In the genomic region with DNA sequence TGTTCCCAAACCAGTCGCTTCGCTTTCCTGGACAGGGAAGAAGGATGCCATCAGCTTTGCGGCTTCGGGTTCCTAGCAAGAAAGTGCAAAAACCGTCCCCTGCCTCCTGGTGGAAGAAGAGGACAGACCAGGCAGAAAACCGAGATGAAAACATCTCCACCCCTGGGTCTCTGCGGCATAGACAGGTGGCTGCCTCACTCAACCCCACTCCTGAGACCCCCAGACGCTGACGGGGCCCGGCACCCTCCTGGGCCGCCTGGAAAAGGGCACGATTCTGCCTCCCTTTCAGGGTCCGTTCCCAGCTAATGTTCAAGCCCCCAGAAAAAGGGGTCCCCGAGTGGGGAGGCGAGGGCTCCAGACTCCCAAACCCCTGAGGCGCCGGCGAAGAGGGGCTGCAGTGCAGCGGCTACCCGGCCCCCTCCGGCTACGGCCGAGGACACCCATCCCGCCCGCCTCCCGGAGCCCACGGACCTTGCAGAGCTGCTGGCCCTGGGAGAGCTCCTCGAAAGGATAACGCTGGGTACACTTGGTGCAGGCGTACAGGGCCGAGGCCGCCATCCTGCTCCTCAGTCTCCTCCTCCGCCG, we compare ENCODE assay signal across 1 cellular context.
TF ChIP-seq lines count a peak whose summit lies in the region.

No MANE protein-coding gene starts in this region.

TF ChIP-seq in K562, 482 proteins besides CTCF, POLR2A, EP300 and RAD21 (continues in another document):
- no peak for TF ChIP-seq GTF2F1 (IDR thresholded peaks at IDR 0.05; ENCODE audit: low read depth, low read length)
- TF ChIP-seq DMBX1 (CRISPR knock-in tag; IDR thresholded peaks at IDR 0.05; ENCODE audit: borderline replicate concordance), result no peak
- TF ChIP-seq SIN3A (IDR thresholded peaks at IDR 0.05; ENCODE audit: borderline replicate concordance in 2 of 2, control insufficient read depth in 1 of 2, low read depth in 2 of 2, low read length in 2 of 2), result no peak
- no peak for TF ChIP-seq RBM22 (IDR thresholded peaks at IDR 0.05; ENCODE audit: low read depth, low read length, poor library complexity, severe bottlenecking)
- TF ChIP-seq ZSCAN32 (CRISPR knock-in tag; IDR thresholded peaks at IDR 0.05), result no peak
- no peak for TF ChIP-seq ETV1 (tag; conservative IDR thresholded peaks at IDR 0.05; ENCODE audit: low read depth)
- TF ChIP-seq, protein P1, sequence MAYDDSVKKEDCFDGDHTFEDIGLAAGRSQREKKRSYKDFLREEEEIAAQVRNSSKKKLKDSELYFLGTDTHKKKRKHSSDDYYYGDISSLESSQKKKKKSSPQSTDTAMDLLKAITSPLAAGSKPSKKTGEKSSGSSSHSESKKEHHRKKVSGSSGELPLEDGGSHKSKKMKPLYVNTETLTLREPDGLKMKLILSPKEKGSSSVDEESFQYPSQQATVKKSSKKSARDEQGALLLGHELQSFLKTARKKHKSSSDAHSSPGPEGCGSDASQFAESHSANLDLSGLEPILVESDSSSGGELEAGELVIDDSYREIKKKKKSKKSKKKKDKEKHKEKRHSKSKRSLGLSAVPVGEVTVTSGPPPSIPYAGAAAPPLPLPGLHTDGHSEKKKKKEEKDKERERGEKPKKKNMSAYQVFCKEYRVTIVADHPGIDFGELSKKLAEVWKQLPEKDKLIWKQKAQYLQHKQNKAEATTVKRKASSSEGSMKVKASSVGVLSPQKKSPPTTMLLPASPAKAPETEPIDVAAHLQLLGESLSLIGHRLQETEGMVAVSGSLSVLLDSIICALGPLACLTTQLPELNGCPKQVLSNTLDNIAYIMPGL (CRISPR knock-in tag; IDR thresholded peaks at IDR 0.05), result 0 out of 2 replicates have a peak, but pooled peaks have one; percentile 6
- TF ChIP-seq, protein P2, sequence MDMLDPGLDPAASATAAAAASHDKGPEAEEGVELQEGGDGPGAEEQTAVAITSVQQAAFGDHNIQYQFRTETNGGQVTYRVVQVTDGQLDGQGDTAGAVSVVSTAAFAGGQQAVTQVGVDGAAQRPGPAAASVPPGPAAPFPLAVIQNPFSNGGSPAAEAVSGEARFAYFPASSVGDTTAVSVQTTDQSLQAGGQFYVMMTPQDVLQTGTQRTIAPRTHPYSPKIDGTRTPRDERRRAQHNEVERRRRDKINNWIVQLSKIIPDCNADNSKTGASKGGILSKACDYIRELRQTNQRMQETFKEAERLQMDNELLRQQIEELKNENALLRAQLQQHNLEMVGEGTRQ (CRISPR knock-in tag; IDR thresholded peaks at IDR 0.05), result no peak
- no peak for TF ChIP-seq ZNF263 (CRISPR knock-in tag; IDR thresholded peaks at IDR 0.05; ENCODE audit: borderline replicate concordance)
- TF ChIP-seq SMARCA4 (IDR thresholded peaks at IDR 0.05), result no peak
- TF ChIP-seq YY1 (IDR thresholded peaks at IDR 0.05; ENCODE audit: borderline replicate concordance in 1 of 3, control insufficient read depth in 1 of 3, extremely low read depth in 1 of 3, insufficient read depth in 3 of 3, insufficient read length in 1 of 3, insufficient replicate concordance in 2 of 3, low read depth in 1 of 3, low read length in 2 of 3), result peak in 2 of 3 experiments; percentile 50 to 73
- TF ChIP-seq NCOA2 (IDR thresholded peaks at IDR 0.05; ENCODE audit: partially characterized antibody in 2 of 2), result no peak
- TF ChIP-seq, protein P3, sequence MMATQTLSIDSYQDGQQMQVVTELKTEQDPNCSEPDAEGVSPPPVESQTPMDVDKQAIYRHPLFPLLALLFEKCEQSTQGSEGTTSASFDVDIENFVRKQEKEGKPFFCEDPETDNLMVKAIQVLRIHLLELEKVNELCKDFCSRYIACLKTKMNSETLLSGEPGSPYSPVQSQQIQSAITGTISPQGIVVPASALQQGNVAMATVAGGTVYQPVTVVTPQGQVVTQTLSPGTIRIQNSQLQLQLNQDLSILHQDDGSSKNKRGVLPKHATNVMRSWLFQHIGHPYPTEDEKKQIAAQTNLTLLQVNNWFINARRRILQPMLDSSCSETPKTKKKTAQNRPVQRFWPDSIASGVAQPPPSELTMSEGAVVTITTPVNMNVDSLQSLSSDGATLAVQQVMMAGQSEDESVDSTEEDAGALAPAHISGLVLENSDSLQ (IDR thresholded peaks at IDR 0.05), result no peak
- no peak for TF ChIP-seq GTF2E2 (tag; IDR thresholded peaks at IDR 0.05)
- no peak for TF ChIP-seq MCM7 (IDR thresholded peaks at IDR 0.05)
- TF ChIP-seq ZNF431 (CRISPR knock-in tag; IDR thresholded peaks at IDR 0.05), result peak; percentile 19; the same call in 1 of the 2 replicates
- no peak for TF ChIP-seq ZNF785 (CRISPR knock-in tag; IDR thresholded peaks at IDR 0.05)
- TF ChIP-seq, protein P4, sequence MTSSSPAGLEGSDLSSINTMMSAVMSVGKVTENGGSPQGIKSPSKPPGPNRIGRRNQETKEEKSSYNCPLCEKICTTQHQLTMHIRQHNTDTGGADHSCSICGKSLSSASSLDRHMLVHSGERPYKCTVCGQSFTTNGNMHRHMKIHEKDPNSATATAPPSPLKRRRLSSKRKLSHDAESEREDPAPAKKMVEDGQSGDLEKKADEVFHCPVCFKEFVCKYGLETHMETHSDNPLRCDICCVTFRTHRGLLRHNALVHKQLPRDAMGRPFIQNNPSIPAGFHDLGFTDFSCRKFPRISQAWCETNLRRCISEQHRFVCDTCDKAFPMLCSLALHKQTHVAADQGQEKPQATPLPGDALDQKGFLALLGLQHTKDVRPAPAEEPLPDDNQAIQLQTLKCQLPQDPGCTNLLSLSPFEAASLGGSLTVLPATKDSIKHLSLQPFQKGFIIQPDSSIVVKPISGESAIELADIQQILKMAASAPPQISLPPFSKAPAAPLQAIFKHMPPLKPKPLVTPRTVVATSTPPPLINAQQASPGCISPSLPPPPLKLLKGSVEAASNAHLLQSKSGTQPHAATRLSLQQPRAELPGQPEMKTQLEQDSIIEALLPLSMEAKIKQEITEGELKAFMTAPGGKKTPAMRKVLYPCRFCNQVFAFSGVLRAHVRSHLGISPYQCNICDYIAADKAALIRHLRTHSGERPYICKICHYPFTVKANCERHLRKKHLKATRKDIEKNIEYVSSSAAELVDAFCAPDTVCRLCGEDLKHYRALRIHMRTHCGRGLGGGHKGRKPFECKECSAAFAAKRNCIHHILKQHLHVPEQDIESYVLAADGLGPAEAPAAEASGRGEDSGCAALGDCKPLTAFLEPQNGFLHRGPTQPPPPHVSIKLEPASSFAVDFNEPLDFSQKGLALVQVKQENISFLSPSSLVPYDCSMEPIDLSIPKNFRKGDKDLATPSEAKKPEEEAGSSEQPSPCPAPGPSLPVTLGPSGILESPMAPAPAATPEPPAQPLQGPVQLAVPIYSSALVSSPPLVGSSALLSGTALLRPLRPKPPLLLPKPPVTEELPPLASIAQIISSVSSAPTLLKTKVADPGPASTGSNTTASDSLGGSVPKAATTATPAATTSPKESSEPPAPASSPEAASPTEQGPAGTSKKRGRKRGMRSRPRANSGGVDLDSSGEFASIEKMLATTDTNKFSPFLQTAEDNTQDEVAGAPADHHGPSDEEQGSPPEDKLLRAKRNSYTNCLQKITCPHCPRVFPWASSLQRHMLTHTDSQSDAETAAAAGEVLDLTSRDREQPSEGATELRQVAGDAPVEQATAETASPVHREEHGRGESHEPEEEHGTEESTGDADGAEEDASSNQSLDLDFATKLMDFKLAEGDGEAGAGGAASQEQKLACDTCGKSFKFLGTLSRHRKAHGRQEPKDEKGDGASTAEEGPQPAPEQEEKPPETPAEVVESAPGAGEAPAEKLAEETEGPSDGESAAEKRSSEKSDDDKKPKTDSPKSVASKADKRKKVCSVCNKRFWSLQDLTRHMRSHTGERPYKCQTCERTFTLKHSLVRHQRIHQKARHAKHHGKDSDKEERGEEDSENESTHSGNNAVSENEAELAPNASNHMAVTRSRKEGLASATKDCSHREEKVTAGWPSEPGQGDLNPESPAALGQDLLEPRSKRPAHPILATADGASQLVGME (CRISPR knock-in tag; IDR thresholded peaks at IDR 0.05), result 0 out of 2 replicates have a peak, but pooled peaks have one; percentile 9
- TF ChIP-seq, protein P5, sequence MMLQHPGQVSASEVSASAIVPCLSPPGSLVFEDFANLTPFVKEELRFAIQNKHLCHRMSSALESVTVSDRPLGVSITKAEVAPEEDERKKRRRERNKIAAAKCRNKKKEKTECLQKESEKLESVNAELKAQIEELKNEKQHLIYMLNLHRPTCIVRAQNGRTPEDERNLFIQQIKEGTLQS (IDR thresholded peaks at IDR 0.05), result no peak
- TF ChIP-seq, protein P5 (CRISPR knock-in tag; conservative IDR thresholded peaks at IDR 0.05), result 0 out of 2 replicates have a peak, but pooled peaks have one; percentile 31
- no peak for TF ChIP-seq DACH1 (IDR thresholded peaks at IDR 0.05; ENCODE audit: partially characterized antibody)
- TF ChIP-seq JUN (IDR thresholded peaks at IDR 0.05; ENCODE audit: borderline replicate concordance, low read depth, low read length), result no peak
- 0 out of 2 replicates have a peak, but pooled peaks have one; percentile 16 for TF ChIP-seq JUN (CRISPR knock-in tag; IDR thresholded peaks at IDR 0.05; ENCODE audit: borderline replicate concordance)
- TF ChIP-seq, protein P6, sequence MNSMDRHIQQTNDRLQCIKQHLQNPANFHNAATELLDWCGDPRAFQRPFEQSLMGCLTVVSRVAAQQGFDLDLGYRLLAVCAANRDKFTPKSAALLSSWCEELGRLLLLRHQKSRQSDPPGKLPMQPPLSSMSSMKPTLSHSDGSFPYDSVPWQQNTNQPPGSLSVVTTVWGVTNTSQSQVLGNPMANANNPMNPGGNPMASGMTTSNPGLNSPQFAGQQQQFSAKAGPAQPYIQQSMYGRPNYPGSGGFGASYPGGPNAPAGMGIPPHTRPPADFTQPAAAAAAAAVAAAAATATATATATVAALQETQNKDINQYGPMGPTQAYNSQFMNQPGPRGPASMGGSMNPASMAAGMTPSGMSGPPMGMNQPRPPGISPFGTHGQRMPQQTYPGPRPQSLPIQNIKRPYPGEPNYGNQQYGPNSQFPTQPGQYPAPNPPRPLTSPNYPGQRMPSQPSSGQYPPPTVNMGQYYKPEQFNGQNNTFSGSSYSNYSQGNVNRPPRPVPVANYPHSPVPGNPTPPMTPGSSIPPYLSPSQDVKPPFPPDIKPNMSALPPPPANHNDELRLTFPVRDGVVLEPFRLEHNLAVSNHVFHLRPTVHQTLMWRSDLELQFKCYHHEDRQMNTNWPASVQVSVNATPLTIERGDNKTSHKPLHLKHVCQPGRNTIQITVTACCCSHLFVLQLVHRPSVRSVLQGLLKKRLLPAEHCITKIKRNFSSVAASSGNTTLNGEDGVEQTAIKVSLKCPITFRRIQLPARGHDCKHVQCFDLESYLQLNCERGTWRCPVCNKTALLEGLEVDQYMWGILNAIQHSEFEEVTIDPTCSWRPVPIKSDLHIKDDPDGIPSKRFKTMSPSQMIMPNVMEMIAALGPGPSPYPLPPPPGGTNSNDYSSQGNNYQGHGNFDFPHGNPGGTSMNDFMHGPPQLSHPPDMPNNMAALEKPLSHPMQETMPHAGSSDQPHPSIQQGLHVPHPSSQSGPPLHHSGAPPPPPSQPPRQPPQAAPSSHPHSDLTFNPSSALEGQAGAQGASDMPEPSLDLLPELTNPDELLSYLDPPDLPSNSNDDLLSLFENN (IDR thresholded peaks at IDR 0.05; ENCODE audit: low read depth in 2 of 2, low read length in 2 of 2), result no peak
- TF ChIP-seq CREM (IDR thresholded peaks at IDR 0.05; ENCODE audit: low read depth), result no peak
- TF ChIP-seq ZBTB17 (CRISPR knock-in tag; IDR thresholded peaks at IDR 0.05), result 0 out of 2 replicates have a peak, but pooled peaks have one; percentile 13
- TF ChIP-seq, protein P7, sequence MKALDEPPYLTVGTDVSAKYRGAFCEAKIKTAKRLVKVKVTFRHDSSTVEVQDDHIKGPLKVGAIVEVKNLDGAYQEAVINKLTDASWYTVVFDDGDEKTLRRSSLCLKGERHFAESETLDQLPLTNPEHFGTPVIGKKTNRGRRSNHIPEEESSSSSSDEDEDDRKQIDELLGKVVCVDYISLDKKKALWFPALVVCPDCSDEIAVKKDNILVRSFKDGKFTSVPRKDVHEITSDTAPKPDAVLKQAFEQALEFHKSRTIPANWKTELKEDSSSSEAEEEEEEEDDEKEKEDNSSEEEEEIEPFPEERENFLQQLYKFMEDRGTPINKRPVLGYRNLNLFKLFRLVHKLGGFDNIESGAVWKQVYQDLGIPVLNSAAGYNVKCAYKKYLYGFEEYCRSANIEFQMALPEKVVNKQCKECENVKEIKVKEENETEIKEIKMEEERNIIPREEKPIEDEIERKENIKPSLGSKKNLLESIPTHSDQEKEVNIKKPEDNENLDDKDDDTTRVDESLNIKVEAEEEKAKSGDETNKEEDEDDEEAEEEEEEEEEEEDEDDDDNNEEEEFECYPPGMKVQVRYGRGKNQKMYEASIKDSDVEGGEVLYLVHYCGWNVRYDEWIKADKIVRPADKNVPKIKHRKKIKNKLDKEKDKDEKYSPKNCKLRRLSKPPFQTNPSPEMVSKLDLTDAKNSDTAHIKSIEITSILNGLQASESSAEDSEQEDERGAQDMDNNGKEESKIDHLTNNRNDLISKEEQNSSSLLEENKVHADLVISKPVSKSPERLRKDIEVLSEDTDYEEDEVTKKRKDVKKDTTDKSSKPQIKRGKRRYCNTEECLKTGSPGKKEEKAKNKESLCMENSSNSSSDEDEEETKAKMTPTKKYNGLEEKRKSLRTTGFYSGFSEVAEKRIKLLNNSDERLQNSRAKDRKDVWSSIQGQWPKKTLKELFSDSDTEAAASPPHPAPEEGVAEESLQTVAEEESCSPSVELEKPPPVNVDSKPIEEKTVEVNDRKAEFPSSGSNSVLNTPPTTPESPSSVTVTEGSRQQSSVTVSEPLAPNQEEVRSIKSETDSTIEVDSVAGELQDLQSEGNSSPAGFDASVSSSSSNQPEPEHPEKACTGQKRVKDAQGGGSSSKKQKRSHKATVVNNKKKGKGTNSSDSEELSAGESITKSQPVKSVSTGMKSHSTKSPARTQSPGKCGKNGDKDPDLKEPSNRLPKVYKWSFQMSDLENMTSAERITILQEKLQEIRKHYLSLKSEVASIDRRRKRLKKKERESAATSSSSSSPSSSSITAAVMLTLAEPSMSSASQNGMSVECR (CRISPR knock-in tag; IDR thresholded peaks at IDR 0.05), result peak; percentile 27
- TF ChIP-seq HMGN3 (IDR thresholded peaks at IDR 0.05; ENCODE audit: borderline replicate concordance, extremely low read depth, insufficient read length, low read depth, low read length), result peak; percentile 17
- TF ChIP-seq TARDBP (IDR thresholded peaks at IDR 0.05), result no peak
- no peak for TF ChIP-seq ZNF778 (CRISPR knock-in tag; IDR thresholded peaks at IDR 0.05)
- no peak for TF ChIP-seq ZNF717 (CRISPR knock-in tag; IDR thresholded peaks at IDR 0.05)
- TF ChIP-seq, protein P8, sequence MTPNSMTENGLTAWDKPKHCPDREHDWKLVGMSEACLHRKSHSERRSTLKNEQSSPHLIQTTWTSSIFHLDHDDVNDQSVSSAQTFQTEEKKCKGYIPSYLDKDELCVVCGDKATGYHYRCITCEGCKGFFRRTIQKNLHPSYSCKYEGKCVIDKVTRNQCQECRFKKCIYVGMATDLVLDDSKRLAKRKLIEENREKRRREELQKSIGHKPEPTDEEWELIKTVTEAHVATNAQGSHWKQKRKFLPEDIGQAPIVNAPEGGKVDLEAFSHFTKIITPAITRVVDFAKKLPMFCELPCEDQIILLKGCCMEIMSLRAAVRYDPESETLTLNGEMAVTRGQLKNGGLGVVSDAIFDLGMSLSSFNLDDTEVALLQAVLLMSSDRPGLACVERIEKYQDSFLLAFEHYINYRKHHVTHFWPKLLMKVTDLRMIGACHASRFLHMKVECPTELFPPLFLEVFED (CRISPR knock-in tag; conservative IDR thresholded peaks at IDR 0.05), result no peak
- no peak for TF ChIP-seq ZNF146 (CRISPR knock-in tag; IDR thresholded peaks at IDR 0.05; ENCODE audit: unreplicated experiment)
